25 cellular contexts compared by ENCODE assay signal in genomic region chr11:129949067-129949466, GRCh38.
"Had no signal": no experiment of that assay in that cellular context is flagged by ENCODE, and none has a peak within 500 bp of the region (broad histone marks: within the 10 kb centered on the region; RNA-seq: fewer than 3 reads in every experiment).

No MANE protein-coding gene starts in this region.

- H3K4me3 Mint-ChIP-seq: activated CD4-positive, alpha-beta T cell treated with anti-CD3 and anti-CD28 coated beads for 36 hours; activated CD4-positive, alpha-beta T cell treated with anti-CD3 and anti-CD28 coated beads, Interleukin-2, amount 10 ng/mL, durations not matched to agents 7 days and 5 days; activated CD8-positive, alpha-beta T cell treated with anti-CD3 and anti-CD28 coated beads, Interleukin-2, amount 10 ng/mL, durations not matched to agents 7 days and 5 days; activated naive CD8-positive, alpha-beta T cell treated with anti-CD3 and anti-CD28 coated beads for 36 hours; activated T-cell treated with anti-CD3 and anti-CD28 coated beads, Interleukin-2, amount 50 U/mL, for 24 hours; activated T-helper 1 cell treated with anti-CD3 and anti-CD28 coated beads, Interleukin-12 subunit alpha, Interleukin-12 subunit beta, Interleukin-2, Interleukin-4 antibody, amounts not matched to agents 30 ng/mL and 10 ng/mL and 1 ng/mL, durations not matched to agents 14 hours and 24 hours and 36 hours; T-helper 1 cell treated with Interleukin-12 subunit alpha and Interleukin-12 subunit beta and Interleukin-4 antibody, amounts not matched to agents 30 μg/mL and 1 μg/mL, for 36 hours; T-helper 2 cell treated with Interferon-gamma antibody and Interleukin-4, amounts not matched to agents 5 μg/mL and 100 μg/mL, for 36 hours; WTC11 had no signal

- H3K27ac Mint-ChIP-seq: activated CD4-positive, alpha-beta T cell treated with anti-CD3 and anti-CD28 coated beads for 36 hours; activated CD4-positive, alpha-beta T cell treated with anti-CD3 and anti-CD28 coated beads, Interleukin-2, amount 10 ng/mL, durations not matched to agents 7 days and 5 days; activated CD8-positive, alpha-beta T cell treated with anti-CD3 and anti-CD28 coated beads, Interleukin-2, amount 10 ng/mL, durations not matched to agents 7 days and 5 days; activated naive CD8-positive, alpha-beta T cell treated with anti-CD3 and anti-CD28 coated beads for 36 hours; activated T-cell treated with anti-CD3 and anti-CD28 coated beads, Interleukin-2, amount 50 U/mL, for 24 hours; activated T-helper 1 cell treated with anti-CD3 and anti-CD28 coated beads, Interleukin-12 subunit alpha, Interleukin-12 subunit beta, Interleukin-2, Interleukin-4 antibody, amounts not matched to agents 30 ng/mL and 10 ng/mL and 1 ng/mL, durations not matched to agents 14 hours and 24 hours and 36 hours; T-helper 1 cell treated with Interleukin-12 subunit alpha and Interleukin-12 subunit beta and Interleukin-4 antibody, amounts not matched to agents 30 μg/mL and 1 μg/mL, for 36 hours; T-helper 2 cell treated with Interferon-gamma antibody and Interleukin-4, amounts not matched to agents 5 μg/mL and 100 μg/mL, for 36 hours; WTC11 had no signal

- H3K27me3 ChIP-seq: brain microvascular endothelial cell had no signal

- H3K27ac ChIP-seq: brain microvascular endothelial cell had no signal

- ATAC-seq: activated CD4-positive, alpha-beta T cell treated with anti-CD3 and anti-CD28 coated beads for 36 hours; activated CD4-positive, CD25-positive, alpha-beta regulatory T cell treated with anti-CD3 and anti-CD28 coated beads, Interleukin-2, amount 50 U/mL, for 24 hours; activated CD8-positive, alpha-beta T cell treated with anti-CD3 and anti-CD28 coated beads, Interleukin-2, amount 10 ng/mL, durations not matched to agents 7 days and 5 days; WTC11 had no signal

- DNase-seq: activated CD4-positive, alpha-beta T cell treated with anti-CD3 and anti-CD28 coated beads for 36 hours; activated CD4-positive, alpha-beta T cell treated with anti-CD3 and anti-CD28 coated beads, Interleukin-2, amount 10 ng/mL, durations not matched to agents 7 days and 5 days; activated CD4-positive, alpha-beta T cell treated with anti-CD3 and anti-CD28 coated beads, Interleukin-2, amount 50 U/mL, for 48 hours; activated CD8-positive, alpha-beta T cell treated with anti-CD3 and anti-CD28 coated beads, Interleukin-2, amount 10 ng/mL, durations not matched to agents 7 days and 5 days; activated naive CD4-positive, alpha-beta T cell treated with anti-CD3 and anti-CD28 coated beads, Interleukin-2, amount 50 U/mL, for 16 hours; activated naive CD8-positive, alpha-beta T cell treated with anti-CD3 and anti-CD28 coated beads for 36 hours; activated T-cell treated with anti-CD3 and anti-CD28 coated beads, Interleukin-2, amount 50 U/mL, for 24 hours; amniotic stem cell; aorta; brain microvascular endothelial cell; central memory CD4-positive, alpha-beta T cell; MM.1S; NCI-H1048; NCI-H1105 treated with DMSO at 0.1 percent for 48 hours; NCI-H1436; NCI-H1694; NCI-H2029; NCI-H345; NCI-H524 treated with DMSO at 0.1 percent for 48 hours; Right ventricle myocardium superior had no signal

- H3K9me3 Mint-ChIP-seq: activated CD4-positive, alpha-beta T cell treated with anti-CD3 and anti-CD28 coated beads, Interleukin-2, amount 10 ng/mL, durations not matched to agents 7 days and 5 days; activated naive CD8-positive, alpha-beta T cell treated with anti-CD3 and anti-CD28 coated beads for 36 hours; activated T-cell treated with anti-CD3 and anti-CD28 coated beads, Interleukin-2, amount 50 U/mL, for 24 hours; activated T-helper 1 cell treated with anti-CD3 and anti-CD28 coated beads, Interleukin-12 subunit alpha, Interleukin-12 subunit beta, Interleukin-2, Interleukin-4 antibody, amounts not matched to agents 30 ng/mL and 10 ng/mL and 1 ng/mL, durations not matched to agents 14 hours and 24 hours and 36 hours; T-helper 1 cell treated with Interleukin-12 subunit alpha and Interleukin-12 subunit beta and Interleukin-4 antibody, amounts not matched to agents 30 μg/mL and 1 μg/mL, for 36 hours; T-helper 2 cell treated with Interferon-gamma antibody and Interleukin-4, amounts not matched to agents 5 μg/mL and 100 μg/mL, for 36 hours; WTC11 had no signal

- H3K27me3 Mint-ChIP-seq: activated CD4-positive, alpha-beta T cell treated with anti-CD3 and anti-CD28 coated beads for 36 hours; activated CD4-positive, alpha-beta T cell treated with anti-CD3 and anti-CD28 coated beads, Interleukin-2, amount 10 ng/mL, durations not matched to agents 7 days and 5 days; activated naive CD8-positive, alpha-beta T cell treated with anti-CD3 and anti-CD28 coated beads for 36 hours; activated T-cell treated with anti-CD3 and anti-CD28 coated beads, Interleukin-2, amount 50 U/mL, for 24 hours had no signal
